Comparison of ENCODE assay signal across 17 cellular contexts in the genomic region with DNA sequence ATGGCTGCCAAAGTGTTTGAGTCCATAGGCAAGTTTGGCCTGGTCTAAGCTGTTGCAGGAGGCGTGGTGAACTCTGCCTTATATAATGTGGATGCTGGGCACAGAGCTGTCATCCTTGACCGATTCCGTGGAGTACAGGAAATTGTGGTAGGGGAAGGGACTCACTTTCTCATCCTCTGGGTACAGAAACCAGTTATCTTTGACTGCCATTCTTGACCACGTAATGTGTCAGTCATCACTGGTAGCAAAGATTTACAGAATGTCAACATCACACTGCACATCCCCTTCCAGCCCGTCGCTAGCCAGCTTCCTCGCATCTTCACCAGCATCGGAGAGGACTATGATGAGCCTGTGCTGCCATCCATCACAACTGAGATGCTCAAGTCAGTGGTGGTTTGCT.
"Had no signal": no experiment of that assay in that cellular context is flagged by ENCODE, and none has a peak within 500 bp of the region (broad histone marks: within the 10 kb centered on the region; RNA-seq: fewer than 3 reads in every experiment).

No MANE protein-coding gene starts in this region.

- H3K27ac ChIP-seq: dorsolateral prefrontal cortex, neutrophil, testis had no signal

- H3K4me1 ChIP-seq: testis had no signal

- ATAC-seq: activated T-cell treated with anti-CD3 and anti-CD28 coated beads, Interleukin-2, amount 50 U/mL, for 4 hours; esophagus mucosa; naive thymus-derived CD4-positive, alpha-beta T cell; stimulated activated naive CD8-positive, alpha-beta T cell treated with anti-CD3 and anti-CD28 coated beads, Interleukin-15, amount 100 ng/mL, for 72 hours had no signal

- H3K4me3 ChIP-seq: dorsolateral prefrontal cortex, testis had no signal

- H3K36me3 ChIP-seq: neutrophil had no signal

- H3K9me3 ChIP-seq: neutrophil, testis had no signal

- FAIRE-seq: endometrium had no signal

- DNase-seq: activated gamma-delta T cell; activated naive CD8-positive, alpha-beta T cell treated with anti-CD3 and anti-CD28 coated beads for 36 hours; activated T-cell treated with anti-CD3 and anti-CD28 coated beads, Interleukin-2, amount 50 U/mL, for 4 hours; anterior cingulate cortex; dorsolateral prefrontal cortex; glutamatergic neuron; immature natural killer cell; naive thymus-derived CD4-positive, alpha-beta T cell; posterior cingulate gyrus; stimulated activated CD4-positive, alpha-beta T cell treated with anti-CD3 and anti-CD28 coated beads, Interleukin-15, amount 100 ng/mL, for 24 hours; stimulated activated CD4-positive, alpha-beta T cell treated with anti-CD3 and anti-CD28 coated beads, Interleukin-4, amount 100 ng/mL, for 24 hours; stimulated activated naive CD8-positive, alpha-beta T cell treated with anti-CD3 and anti-CD28 coated beads, Interleukin-15, amount 100 ng/mL, for 72 hours; T1000; testis had no signal

- H3K27me3 ChIP-seq: dorsolateral prefrontal cortex, testis had no signal
